ENCODE assay signal across 9 cellular contexts in genomic region chr5:39599721-39600431, GRCh38.
DNase-seq lines count a peak whose midpoint lies in the region; ATAC-seq and TF ChIP-seq lines count a peak whose summit lies in the region.
"Had no signal": no experiment of that assay in that cellular context is flagged by ENCODE, and none has a peak within 500 bp of the region (broad histone marks: within the 10 kb centered on the region; RNA-seq: fewer than 3 reads in every experiment).

No MANE protein-coding gene starts in this region.

- 41 to 57% methylated on average over 4 to 5 of the region's 5 CpGs for WGBS in endodermal cell (ENCODE audit: insufficient coverage in 1 of 2, insufficient read length in 1 of 2), 2 experiments

- ATAC-seq in HG03460 (IDR thresholded peaks at IDR 0.05; ENCODE audit: unreplicated experiment) = no peak
- ATAC-seq: stimulated activated memory B cell treated with anti-CD40 and anti-IgM and Interleukin-4, amounts not matched to agents 10 μg/mL and 1 μg/mL and 100 μg/mL, for 72 hours had no signal

- H3K36me3 ChIP-seq in endodermal cell (ENCODE audit: control insufficient read depth, insufficient read depth, low read length) = no peaks in the 10 kb centered on the region

- H3K9me3 Mint-ChIP-seq in endodermal cell = no peaks in the 10 kb centered on the region
- H3K9me3 Mint-ChIP-seq: stimulated activated memory B cell treated with anti-CD40 and anti-IgM and Interleukin-4, amounts not matched to agents 10 μg/mL and 1 μg/mL and 100 μg/mL, for 72 hours had no signal

- H3K9me3 ChIP-seq in endodermal cell (ENCODE audit: control insufficient read depth, low read length) = no peaks in the 10 kb centered on the region

- peaks cover 7% of the 10 kb centered on the region for H3K4me1 Mint-ChIP-seq in endodermal cell
- H3K4me1 Mint-ChIP-seq: stimulated activated memory B cell treated with anti-CD40 and anti-IgM and Interleukin-4, amounts not matched to agents 10 μg/mL and 1 μg/mL and 100 μg/mL, for 72 hours had no signal

- H3K27me3 Mint-ChIP-seq in endodermal cell (ENCODE audit: insufficient read depth) = no peaks in the 10 kb centered on the region

- peaks cover 10% of the 10 kb centered on the region for H3K4me1 ChIP-seq in endodermal cell (ENCODE audit: control insufficient read depth, insufficient read depth, low read length)

- H3K27ac ChIP-seq in endodermal cell (ENCODE audit: low read depth, low read length) = no peak overlapping the region

- H3K4me3 Mint-ChIP-seq in endodermal cell = no peak overlapping the region
- H3K4me3 Mint-ChIP-seq: stimulated activated memory B cell treated with anti-CD40 and anti-IgM and Interleukin-4, amounts not matched to agents 10 μg/mL and 1 μg/mL and 100 μg/mL, for 72 hours had no signal

- H3K27ac Mint-ChIP-seq in endodermal cell = no peak overlapping the region
- H3K27ac Mint-ChIP-seq: stimulated activated memory B cell treated with anti-CD40 and anti-IgM and Interleukin-4, amounts not matched to agents 10 μg/mL and 1 μg/mL and 100 μg/mL, for 72 hours had no signal

- TF ChIP-seq CTCF in GM10266 (IDR thresholded peaks at IDR 0.05; ENCODE audit: control insufficient read depth, insufficient read depth, low read depth, missing control alignments) (peak; percentile 9), endodermal cell (conservative IDR thresholded peaks at IDR 0.05) (peak; percentile 73), retinal pigment epithelial cell (conservative IDR thresholded peaks at IDR 0.05; ENCODE audit: low read depth, low read length) (peak; percentile 56)

- no peak for DNase-seq in GM10266 (ENCODE audit: extremely low spot score)
- peak; percentile 19 for DNase-seq in NCI-H69 (lab: John Stamatoyannopoulos, UW)
- no peak for DNase-seq in endodermal cell
- DNase-seq in retinal pigment epithelial cell (ENCODE audit: low read depth) = no peak
- DNase-seq in islet precursor cell = no peak
- DNase-seq in activated gamma-delta T cell (lab: John Stamatoyannopoulos, UW) = no peak
- DNase-seq in stimulated activated CD4-positive, alpha-beta T cell treated with anti-CD3 and anti-CD28 coated beads, Interleukin-4, amount 100 ng/mL, for 24 hours = no peak

- H3K4me3 ChIP-seq in endodermal cell (ENCODE audit: low read length) = no peak overlapping the region
- H3K4me3 ChIP-seq in retinal pigment epithelial cell (ENCODE audit: low read length) = no peak overlapping the region

- no peaks in the 10 kb centered on the region for H3K36me3 Mint-ChIP-seq in endodermal cell (ENCODE audit: low read depth)
- H3K36me3 Mint-ChIP-seq: stimulated activated memory B cell treated with anti-CD40 and anti-IgM and Interleukin-4, amounts not matched to agents 10 μg/mL and 1 μg/mL and 100 μg/mL, for 72 hours had no signal

- H3K27me3 ChIP-seq in endodermal cell (ENCODE audit: control insufficient read depth, insufficient read depth, low read length, poor library complexity, severe bottlenecking) = no peaks in the 10 kb centered on the region

- no peak overlapping the region for H3K9ac ChIP-seq in endodermal cell (ENCODE audit: extremely low read depth, low read length, poor library complexity, severe bottlenecking)

Comparison
In these comparisons a context has a peak if more than half of its experiments do, and no peak if none do; other contexts are left out.
1. CTCF ChIP-seq: peak in every context shown above with its lines; median percentile 73 in endodermal cell; 56 in retinal pigment epithelial cell; 9 in GM10266.